ENCODE assay signal across 1 cellular context in the genomic region with DNA sequence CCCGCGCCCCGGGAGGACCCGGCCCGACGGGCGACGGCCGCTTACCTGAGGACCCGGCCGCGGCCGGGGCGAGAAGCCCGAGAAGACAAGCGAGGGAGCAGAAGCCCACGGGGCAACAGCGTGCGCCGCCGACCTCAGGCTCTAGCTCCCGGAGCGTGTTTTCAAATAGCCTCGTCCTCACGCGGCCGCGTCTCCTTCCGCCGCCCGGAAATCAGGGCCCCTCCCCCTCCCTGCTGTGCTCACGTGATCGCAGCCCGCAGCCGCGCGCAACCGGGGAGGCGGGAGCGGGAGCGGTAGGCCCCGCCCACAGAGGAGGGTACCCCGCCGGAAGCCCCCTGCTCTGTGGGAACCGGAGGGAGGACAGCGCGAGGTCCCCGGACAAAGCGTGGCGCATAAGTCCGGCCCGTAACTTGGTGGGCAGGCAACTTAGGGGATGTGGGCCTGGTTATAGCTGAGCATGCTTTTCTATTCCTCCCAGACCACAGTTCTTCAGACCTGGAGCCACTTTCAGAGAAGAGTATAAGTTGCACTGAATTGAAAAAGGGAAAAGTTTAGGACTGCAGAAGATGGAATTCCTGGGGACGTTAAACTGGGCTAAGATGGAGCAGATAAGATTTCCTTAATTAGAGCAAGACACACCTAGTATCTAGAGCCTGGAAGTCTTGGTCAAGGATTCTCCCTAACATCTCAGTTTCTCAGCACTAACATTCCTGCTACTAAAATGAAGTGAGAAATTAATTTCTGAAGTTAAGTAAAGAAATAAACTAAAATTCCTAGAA.
TF ChIP-seq lines count a peak whose summit lies in the region.

TEX10 (minus strand) TSS at position 216 of the 779 bp plus-strand sequence. CDS start 3,579 bp downstream, outside the sequence.

TF ChIP-seq in HCT116, 20 proteins besides CTCF, POLR2A, EP300 and RAD21:
- TF ChIP-seq, protein P1, sequence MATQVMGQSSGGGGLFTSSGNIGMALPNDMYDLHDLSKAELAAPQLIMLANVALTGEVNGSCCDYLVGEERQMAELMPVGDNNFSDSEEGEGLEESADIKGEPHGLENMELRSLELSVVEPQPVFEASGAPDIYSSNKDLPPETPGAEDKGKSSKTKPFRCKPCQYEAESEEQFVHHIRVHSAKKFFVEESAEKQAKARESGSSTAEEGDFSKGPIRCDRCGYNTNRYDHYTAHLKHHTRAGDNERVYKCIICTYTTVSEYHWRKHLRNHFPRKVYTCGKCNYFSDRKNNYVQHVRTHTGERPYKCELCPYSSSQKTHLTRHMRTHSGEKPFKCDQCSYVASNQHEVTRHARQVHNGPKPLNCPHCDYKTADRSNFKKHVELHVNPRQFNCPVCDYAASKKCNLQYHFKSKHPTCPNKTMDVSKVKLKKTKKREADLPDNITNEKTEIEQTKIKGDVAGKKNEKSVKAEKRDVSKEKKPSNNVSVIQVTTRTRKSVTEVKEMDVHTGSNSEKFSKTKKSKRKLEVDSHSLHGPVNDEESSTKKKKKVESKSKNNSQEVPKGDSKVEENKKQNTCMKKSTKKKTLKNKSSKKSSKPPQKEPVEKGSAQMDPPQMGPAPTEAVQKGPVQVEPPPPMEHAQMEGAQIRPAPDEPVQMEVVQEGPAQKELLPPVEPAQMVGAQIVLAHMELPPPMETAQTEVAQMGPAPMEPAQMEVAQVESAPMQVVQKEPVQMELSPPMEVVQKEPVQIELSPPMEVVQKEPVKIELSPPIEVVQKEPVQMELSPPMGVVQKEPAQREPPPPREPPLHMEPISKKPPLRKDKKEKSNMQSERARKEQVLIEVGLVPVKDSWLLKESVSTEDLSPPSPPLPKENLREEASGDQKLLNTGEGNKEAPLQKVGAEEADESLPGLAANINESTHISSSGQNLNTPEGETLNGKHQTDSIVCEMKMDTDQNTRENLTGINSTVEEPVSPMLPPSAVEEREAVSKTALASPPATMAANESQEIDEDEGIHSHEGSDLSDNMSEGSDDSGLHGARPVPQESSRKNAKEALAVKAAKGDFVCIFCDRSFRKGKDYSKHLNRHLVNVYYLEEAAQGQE (IDR thresholded peaks at IDR 0.05; ENCODE audit: low read depth), result no peak
- no peak for TF ChIP-seq ZNF274 (IDR thresholded peaks at IDR 0.05; ENCODE audit: low read depth, low read length)
- no peak for TF ChIP-seq JUND (IDR thresholded peaks at IDR 0.05)
- TF ChIP-seq, protein P2, sequence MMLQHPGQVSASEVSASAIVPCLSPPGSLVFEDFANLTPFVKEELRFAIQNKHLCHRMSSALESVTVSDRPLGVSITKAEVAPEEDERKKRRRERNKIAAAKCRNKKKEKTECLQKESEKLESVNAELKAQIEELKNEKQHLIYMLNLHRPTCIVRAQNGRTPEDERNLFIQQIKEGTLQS (IDR thresholded peaks at IDR 0.05), result no peak
- TF ChIP-seq YY1 (IDR thresholded peaks at IDR 0.05; ENCODE audit: extremely low read depth, insufficient replicate concordance, low read depth, low read length), result no peak
- TF ChIP-seq SP1 (IDR thresholded peaks at IDR 0.05; ENCODE audit: low read depth), result peak; percentile 56
- TF ChIP-seq ELF1 (IDR thresholded peaks at IDR 0.05; ENCODE audit: borderline replicate concordance, low read depth), result no peak; the same call in 1 of the 2 replicates
- no peak; the same call in 1 of the 2 replicates for TF ChIP-seq CBX3 (IDR thresholded peaks at IDR 0.05; ENCODE audit: low read depth)
- no peak for TF ChIP-seq SRF (IDR thresholded peaks at IDR 0.05; ENCODE audit: low read depth)
- no peak for TF ChIP-seq TCF7L2 (IDR thresholded peaks at IDR 0.05; ENCODE audit: borderline replicate concordance, extremely low read depth, insufficient read depth, insufficient read length)
- no peak for TF ChIP-seq EZH2phosphoT487 (IDR thresholded peaks at IDR 0.05; ENCODE audit: borderline replicate concordance)
- no peak for TF ChIP-seq EZH2 (IDR thresholded peaks at IDR 0.05)
- TF ChIP-seq, protein P3, sequence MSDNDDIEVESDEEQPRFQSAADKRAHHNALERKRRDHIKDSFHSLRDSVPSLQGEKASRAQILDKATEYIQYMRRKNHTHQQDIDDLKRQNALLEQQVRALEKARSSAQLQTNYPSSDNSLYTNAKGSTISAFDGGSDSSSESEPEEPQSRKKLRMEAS (IDR thresholded peaks at IDR 0.05), result peak; percentile 97
- peak; percentile 87 for TF ChIP-seq POLR2AphosphoS5 (IDR thresholded peaks at IDR 0.05; ENCODE audit: low read depth, low read length)
- no peak for TF ChIP-seq FOSL1 (IDR thresholded peaks at IDR 0.05; ENCODE audit: low read depth)
- TF ChIP-seq ZBTB33 (IDR thresholded peaks at IDR 0.05; ENCODE audit: extremely low read depth, insufficient replicate concordance, low read length), result peak; percentile 66
- no peak for TF ChIP-seq CEBPB (IDR thresholded peaks at IDR 0.05; ENCODE audit: low read depth)
- TF ChIP-seq ZFX (IDR thresholded peaks at IDR 0.05), result peak; percentile 79
- no peak; the same call in 1 of the 2 replicates for TF ChIP-seq EGR1 (IDR thresholded peaks at IDR 0.05; ENCODE audit: low read depth)
- peak; percentile 95 for TF ChIP-seq SIN3A (IDR thresholded peaks at IDR 0.05; ENCODE audit: low read depth)
TF ChIP-seq in HCT116: peak in this region for 6.
